ENCODE assay signal across 15 cellular contexts in the genomic region with DNA sequence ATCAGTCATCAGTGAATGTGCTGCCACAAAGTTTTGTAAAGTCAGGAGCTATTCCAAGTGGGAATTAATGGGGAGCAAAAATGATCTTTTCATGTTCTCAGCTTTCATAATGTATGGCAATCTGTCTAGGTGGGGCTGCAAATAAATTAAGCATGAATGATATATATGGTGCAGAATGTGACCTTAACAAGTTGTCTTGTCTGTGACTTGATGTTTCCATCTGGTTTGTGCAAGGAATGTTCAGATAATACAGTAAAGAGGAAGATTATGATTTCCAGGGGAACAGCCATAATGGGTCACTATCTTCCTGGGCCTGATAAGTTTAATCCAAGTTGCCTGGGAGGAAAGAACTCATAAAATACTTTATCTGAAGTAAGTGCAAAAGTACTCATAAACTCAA.
DNase-seq lines count a peak whose midpoint lies in the region; ATAC-seq lines count a peak whose summit lies in the region.
"Had no signal": no experiment of that assay in that cellular context is flagged by ENCODE, and none has a peak within 500 bp of the region (broad histone marks: within the 10 kb centered on the region; RNA-seq: fewer than 3 reads in every experiment).

No MANE protein-coding gene starts in this region.

- ATAC-seq in GM21515 (IDR thresholded peaks at IDR 0.05; ENCODE audit: unreplicated experiment) = no peak
- ATAC-seq in HG02678 (IDR thresholded peaks at IDR 0.05; ENCODE audit: unreplicated experiment) = no peak
- no peak for ATAC-seq in HG03135 (IDR thresholded peaks at IDR 0.05; ENCODE audit: unreplicated experiment)
- ATAC-seq: CD8-positive, alpha-beta T cell had no signal

- peak; percentile 4 for DNase-seq in NCI-H226
- DNase-seq in amniotic epithelial cell (ENCODE audit: low read depth) = peak; percentile 91
- DNase-seq in left kidney (ENCODE audit: low read depth, low spot score) = peak; percentile 6
- DNase-seq: 8988T; ACHN; AML-193; Caco-2; Calu3; CD4-positive, alpha-beta T cell; CD8-positive, alpha-beta T cell; DMS79 treated with DMSO at 0.1 percent for 48 hours; GF-D8 had no signal

Comparison
In these comparisons a context has a peak if more than half of its experiments do, and no peak if none do; other contexts are left out.
1. DNase-seq: peak in every context shown above with its lines; median percentile 91 in amniotic epithelial cell; 6 in left kidney; 4 in NCI-H226.